In genomic region chr4:20195071-20195885, GRCh38 we compare ENCODE assay signal across 20 cellular contexts. TPM values are rescaled to one million over a fixed set of nuclear protein-coding genes. Genes with fewer than 3 reads are reported as not detected.
DNase-seq lines count a peak whose midpoint lies in the region; ATAC-seq and TF ChIP-seq lines count a peak whose summit lies in the region.
"Had no signal": no experiment of that assay in that cellular context is flagged by ENCODE, and none has a peak within 500 bp of the region (broad histone marks: within the 10 kb centered on the region; RNA-seq: fewer than 3 reads in every experiment).

No MANE protein-coding gene starts in this region.

- TF ChIP-seq POLR2A in Peyer's patch (IDR thresholded peaks at IDR 0.05) = no peak

- H3K4me2 ChIP-seq in fibroblast of lung (ENCODE audit: extremely low read depth, insufficient read depth, low read length) = peak overlapping the region; percentile 25
- H3K4me2 ChIP-seq: hepatocyte had no signal

- no peak for TF ChIP-seq CTCF in heart right ventricle (IDR thresholded peaks at IDR 0.05)
- no peak for TF ChIP-seq CTCF in fibroblast of lung (conservative IDR thresholded peaks at IDR 0.05 in 1 of 2, IDR thresholded peaks at IDR 0.05 in 1 of 2; ENCODE audit: low read depth in 1 of 2, low read length in 2 of 2)
- TF ChIP-seq CTCF in Peyer's patch (IDR thresholded peaks at IDR 0.05) = no peak

- H3K27me3 ChIP-seq in heart right ventricle (no peaks in the 10 kb centered on the region), right cardiac atrium (ENCODE audit: control insufficient read depth, insufficient read depth) (no peaks in the 10 kb centered on the region), SJSA1 (replicated peaks) (no peaks in the 10 kb centered on the region), fibroblast of lung (ENCODE audit: control insufficient read depth, insufficient read depth, low read length) (no peaks in the 10 kb centered on the region), H7 (ENCODE audit: control insufficient read depth, insufficient read depth, low read length) (no peaks in the 10 kb centered on the region), Peyer's patch (no peaks in the 10 kb centered on the region)
- H3K27me3 ChIP-seq: hepatocyte, transverse colon had no signal

- H2AFZ ChIP-seq in fibroblast of lung (ENCODE audit: low read length) = no peak overlapping the region
- H2AFZ ChIP-seq: hepatocyte had no signal

- no peak for DNase-seq in heart right ventricle
- no peak for DNase-seq in right cardiac atrium
- DNase-seq in SJSA1 (ENCODE audit: low read depth in 1 of 2, low spot score in 2 of 2) = peak; percentile 73 to 99
- peak; percentile 21 to 72 for DNase-seq in fibroblast of lung (ENCODE audit: low read depth in 2 of 2)
- DNase-seq in H7 = no peak
- no peak for DNase-seq in Peyer's patch
- no peak for DNase-seq in NCI-H1436 (lab: John Stamatoyannopoulos, UW)
- DNase-seq: 8988T; activated CD4-positive, alpha-beta T cell treated with anti-CD3 and anti-CD28 coated beads, Interleukin-2, amount 10 ng/mL, durations not matched to agents 7 days and 5 days; activated naive CD4-positive, alpha-beta T cell; CD4-positive, alpha-beta T cell; MV-4-11; NCI-H2081 treated with DMSO at 0.1 percent for 48 hours; NCI-H526 treated with DMSO at 0.1 percent for 48 hours; nephron progenitor cell; OCI-M1; stimulated activated naive CD4-positive, alpha-beta T cell; transverse colon had no signal

- H3K79me2 ChIP-seq in fibroblast of lung (ENCODE audit: control insufficient read depth, insufficient read depth, low read length) = no peaks in the 10 kb centered on the region
- H3K79me2 ChIP-seq: hepatocyte had no signal

- ATAC-seq in heart right ventricle (no peak), right cardiac atrium (no peak), GM21737 (IDR thresholded peaks at IDR 0.05; ENCODE audit: unreplicated experiment) (no peak)

- peak overlapping the region in 6 of 10 donors; percentile 4 to 70 (median 34) for H3K27ac ChIP-seq in heart right ventricle
- no peak overlapping the region for H3K27ac ChIP-seq in right cardiac atrium (ENCODE audit: low read length)
- H3K27ac ChIP-seq in SJSA1 = peak overlapping the region; percentile 95
- H3K27ac ChIP-seq in fibroblast of lung (ENCODE audit: insufficient read depth, low read length) = peak overlapping the region; percentile 63
- no peak overlapping the region for H3K27ac ChIP-seq in Peyer's patch
- H3K27ac ChIP-seq: hepatocyte, transverse colon had no signal

- no peak overlapping the region for H3K4me3 ChIP-seq in heart right ventricle
- no peak overlapping the region for H3K4me3 ChIP-seq in right cardiac atrium (ENCODE audit: low read length)
- no peak overlapping the region for H3K4me3 ChIP-seq in SJSA1
- no peak overlapping the region for H3K4me3 ChIP-seq in fibroblast of lung (replicated peaks in 1 of 4; ENCODE audit: control extremely low read depth in 1 of 4, insufficient read depth in 1 of 4, low read depth in 3 of 4, low read length in 4 of 4)
- H3K4me3 ChIP-seq in H7 (ENCODE audit: insufficient read depth, low read depth, low read length) = no peak overlapping the region
- no peak overlapping the region for H3K4me3 ChIP-seq in Peyer's patch
- H3K4me3 ChIP-seq: hepatocyte, transverse colon had no signal

- H3K9me3 ChIP-seq in heart right ventricle (no peaks in the 10 kb centered on the region), right cardiac atrium (ENCODE audit: control insufficient read depth, low read length) (no peaks in the 10 kb centered on the region), SJSA1 (replicated peaks) (0 out of 2 replicates have a peak, but pooled peaks cover 3% of the 10 kb centered on the region), fibroblast of lung (ENCODE audit: control insufficient read depth, insufficient read depth, low read depth, low read length) (no peaks in the 10 kb centered on the region), Peyer's patch (peaks cover 0 to 6% (median 1%) of the 10 kb centered on the region in 4 donors)
- H3K9me3 ChIP-seq: transverse colon had no signal

- no peaks in the 10 kb centered on the region for H3K36me3 ChIP-seq in heart right ventricle
- H3K36me3 ChIP-seq in SJSA1 = no peaks in the 10 kb centered on the region
- H3K36me3 ChIP-seq in fibroblast of lung (ENCODE audit: control insufficient read depth, insufficient read depth, low read length) = no peaks in the 10 kb centered on the region
- H3K36me3 ChIP-seq in H7 (replicated peaks; ENCODE audit: control insufficient read depth, insufficient read depth, low read length) = no peaks in the 10 kb centered on the region
- H3K36me3 ChIP-seq in Peyer's patch = no peaks in the 10 kb centered on the region
- H3K36me3 ChIP-seq: transverse colon had no signal

- no peak overlapping the region for H3K9ac ChIP-seq in fibroblast of lung (ENCODE audit: insufficient read depth, low read length)

- intact Hi-C loops in heart right ventricle (cut with DNase I) (no loop called here), right cardiac atrium (cut with DNase I) (no loop called here)

- H3K4me1 ChIP-seq in heart right ventricle (peaks cover 0 to 27% (median 3%) of the 10 kb centered on the region in 9 donors), right cardiac atrium (ENCODE audit: control insufficient read depth, insufficient read depth, low read length) (no peaks in the 10 kb centered on the region), SJSA1 (replicated peaks) (peaks cover 41% of the 10 kb centered on the region), fibroblast of lung (ENCODE audit: control insufficient read depth, extremely low read depth, insufficient read depth, low read length) (peaks cover 15% of the 10 kb centered on the region), Peyer's patch (no peaks in the 10 kb centered on the region)
- H3K4me1 ChIP-seq: transverse colon had no signal

- no peaks in the 10 kb centered on the region for H4K20me1 ChIP-seq in fibroblast of lung (ENCODE audit: control insufficient read depth, extremely low read depth, insufficient read depth, low read length)

RNA-seq across cellular contexts. Expression of gene SLIT2, which starts 56.4 kb away (rescaled TPM):
- 10 to 100 TPM in 1 of 10 donors, 1 to 10 TPM in 9; 4.2 to 11.9 (median 5.9) TPM for total RNA-seq in heart right ventricle
- polyA plus RNA-seq in heart right ventricle = 1 to 10 TPM; 1.1 to 2.9 TPM
- total RNA-seq in right cardiac atrium = 10 to 100 TPM; 10.2 to 13.8 (median 10.9) TPM
- polyA plus RNA-seq in right cardiac atrium = 2.9 TPM
- 13.4 and 20.7 TPM in 2 replicates for total RNA-seq in SJSA1 (2014; rRNA removed; shearing (Covaris generic))
- 12.6 and 21.1 TPM in 2 replicates for total RNA-seq in fibroblast of lung
- polyA plus RNA-seq in fibroblast of lung = 25.8 and 27.8 TPM in 2 replicates
- polyA plus RNA-seq in fibroblast of lung (2012) = 17.0 and 21.8 TPM in 2 replicates
- polyA minus RNA-seq in fibroblast of lung (ENCODE audit: low replicate concordance) = 23.5 and 23.8 TPM in 2 replicates
- 1.7 and 2.0 TPM in 2 replicates for total RNA-seq in H7 (2014; rRNA removed; shearing (Covaris generic))
- total RNA-seq in Peyer's patch = 10 to 100 TPM in 1 of 4 donors, 1 to 10 TPM in 3; 3.3 to 11.6 (median 5.5) TPM
- total RNA-seq: activated CD4-positive, alpha-beta T cell treated with anti-CD3 and anti-CD28 coated beads, Interleukin-2, amount 10 ng/mL, durations not matched to agents 7 days and 5 days; CD4-positive, alpha-beta T cell had no signal

Comparison
In these comparisons a context has a peak if more than half of its experiments do, and no peak if none do; other contexts are left out.
1. H3K27ac ChIP-seq: peak in heart right ventricle (6 of 10), SJSA1 (single experiment) and fibroblast of lung (single experiment); none in right cardiac atrium (single experiment) and Peyer's patch (0 of 4).
2. DNase-seq: peak in SJSA1 (2 of 2) and fibroblast of lung (2 of 2); none in heart right ventricle (0 of 2), right cardiac atrium (0 of 3), H7 (single experiment), Peyer's patch (0 of 3) and NCI-H1436 (single experiment).